Comparison of ENCODE assay signal across 8 cellular contexts in the genomic region with DNA sequence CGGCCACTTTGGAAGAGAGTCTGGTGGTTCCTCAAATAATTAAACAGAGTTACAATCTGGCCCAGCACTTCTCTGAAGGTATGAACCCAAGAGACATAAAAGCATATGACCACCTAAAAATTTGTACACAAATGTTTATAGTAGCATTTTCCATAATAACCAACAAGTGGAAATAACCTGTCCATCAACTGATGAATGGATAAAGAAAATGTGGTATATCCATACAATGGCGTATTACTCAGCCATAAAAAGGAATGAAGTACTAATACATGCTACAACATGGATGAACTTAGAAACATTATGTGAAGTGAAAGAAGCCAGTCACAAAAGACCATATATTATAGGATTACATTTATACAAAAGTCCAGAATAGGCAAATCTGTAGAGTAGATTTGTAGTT.
"Had no signal": no experiment of that assay in that cellular context is flagged by ENCODE, and none has a peak within 500 bp of the region (broad histone marks: within the 10 kb centered on the region; RNA-seq: fewer than 3 reads in every experiment).

No MANE protein-coding gene starts in this region.

- H3K4me3 ChIP-seq: GM12878 had no signal

- DNase-seq: GDM1, GF-D8 had no signal

- FAIRE-seq: G401.6, GM12878, GM12891, GM12892, GM18507, GM19239 had no signal

- ATAC-seq: GM12878 had no signal
